21 cellular contexts compared by ENCODE assay signal in the genomic region with DNA sequence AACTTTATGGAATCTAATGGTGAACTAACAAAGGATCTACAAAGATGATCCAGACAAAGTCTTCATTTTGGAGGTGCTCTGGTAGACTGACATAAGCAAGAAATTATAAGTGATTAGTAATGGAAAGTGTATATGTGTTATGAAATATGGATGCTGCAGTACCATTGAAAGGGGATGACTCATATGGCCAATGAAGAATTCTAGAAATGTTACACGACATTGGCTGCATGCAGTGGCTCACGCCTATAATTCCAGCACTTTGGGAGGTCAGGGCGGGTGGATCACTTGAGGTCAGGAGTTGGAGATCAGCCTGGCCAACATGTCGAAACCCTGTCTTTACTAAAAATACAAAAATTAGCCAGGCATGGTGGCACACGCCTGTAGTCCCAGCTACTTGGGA. TPM values are rescaled to one million over a fixed set of nuclear protein-coding genes. Genes with fewer than 3 reads are reported as not detected.
"Had no signal": no experiment of that assay in that cellular context is flagged by ENCODE, and none has a peak within 500 bp of the region (broad histone marks: within the 10 kb centered on the region; RNA-seq: fewer than 3 reads in every experiment).

No MANE protein-coding gene starts in this region.

- H3K4me1 ChIP-seq: thyroid gland had no signal

- H3K4me1 Mint-ChIP-seq: activated naive CD8-positive, alpha-beta T cell treated with anti-CD3 and anti-CD28 coated beads, Interleukin-2, amount 50 U/mL, for 24 hours; activated T-helper 17 cell treated with anti-CD3 and anti-CD28 coated beads, Interleukin-2, amount 50 U/mL, for 72 hours; stimulated activated naive B cell treated with anti-CD40 and anti-IgM and Interleukin-4, amounts not matched to agents 10 μg/mL and 1 μg/mL and 100 μg/mL, for 72 hours had no signal

- H3K36me3 ChIP-seq: thyroid gland had no signal

- H3K27ac Mint-ChIP-seq: activated naive CD8-positive, alpha-beta T cell treated with anti-CD3 and anti-CD28 coated beads, Interleukin-2, amount 50 U/mL, for 24 hours; activated T-helper 17 cell treated with anti-CD3 and anti-CD28 coated beads, Interleukin-2, amount 50 U/mL, for 72 hours; natural killer cell treated with Interleukin-12 subunit alpha and Interleukin-12 subunit beta and Interleukin-15 and Interleukin-18, amount 100 ng/mL, for 72 hours; stimulated activated naive B cell treated with anti-CD40 and anti-IgM and Interleukin-4, amounts not matched to agents 10 μg/mL and 1 μg/mL and 100 μg/mL, for 72 hours had no signal

- H3K27me3 ChIP-seq: thyroid gland had no signal

- FAIRE-seq: astrocyte, colon, urothelium cell line had no signal

- H3K9me3 ChIP-seq: thyroid gland had no signal

- H3K27ac ChIP-seq: skin epidermis, thyroid gland had no signal

- DNase-seq: activated CD4-positive, alpha-beta T cell treated with anti-CD3 and anti-CD28 coated beads, Interleukin-2, amount 50 U/mL, for 1 hour; activated naive CD4-positive, alpha-beta T cell treated with Interleukin-2 at 50 U/mL for 16 hours; activated naive CD8-positive, alpha-beta T cell treated with anti-CD3 and anti-CD28 coated beads, Interleukin-2, amount 50 U/mL, for 24 hours; activated T-cell treated with anti-CD3 and anti-CD28 coated beads for 4 hours; foreskin melanocyte; kidney glomerular epithelial cell; mesendoderm; posterior cingulate gyrus; stimulated activated CD4-positive, alpha-beta T cell treated with anti-CD3 and anti-CD28 coated beads, Interleukin-15, amount 100 ng/mL, for 24 hours; stimulated activated CD4-positive, alpha-beta T cell treated with anti-CD3 and anti-CD28 coated beads, Interleukin-4, amount 100 ng/mL, for 1 hour; stimulated activated naive B cell treated with anti-CD40 and anti-IgM and Interleukin-4, amounts not matched to agents 10 μg/mL and 1 μg/mL and 100 μg/mL, for 72 hours; T1000; thyroid gland had no signal

- ATAC-seq: activated CD4-positive, CD25-positive, alpha-beta regulatory T cell treated with anti-CD3 and anti-CD28 coated beads, Interleukin-2, amount 50 U/mL, for 24 hours; activated naive CD8-positive, alpha-beta T cell treated with anti-CD3 and anti-CD28 coated beads, Interleukin-2, amount 50 U/mL, for 24 hours; activated T-helper 17 cell treated with anti-CD3 and anti-CD28 coated beads, Interleukin-2, amount 50 U/mL, for 72 hours; natural killer cell treated with Interleukin-12 subunit alpha and Interleukin-12 subunit beta and Interleukin-15 and Interleukin-18, amount 100 ng/mL, for 72 hours; stimulated activated naive B cell treated with anti-CD40 and anti-IgM and Interleukin-4, amounts not matched to agents 10 μg/mL and 1 μg/mL and 100 μg/mL, for 72 hours had no signal

- H3K9me3 Mint-ChIP-seq: activated naive CD8-positive, alpha-beta T cell treated with anti-CD3 and anti-CD28 coated beads, Interleukin-2, amount 50 U/mL, for 24 hours; activated T-helper 17 cell treated with anti-CD3 and anti-CD28 coated beads, Interleukin-2, amount 50 U/mL, for 72 hours; natural killer cell treated with Interleukin-12 subunit alpha and Interleukin-12 subunit beta and Interleukin-15 and Interleukin-18, amount 100 ng/mL, for 72 hours; stimulated activated naive B cell treated with anti-CD40 and anti-IgM and Interleukin-4, amounts not matched to agents 10 μg/mL and 1 μg/mL and 100 μg/mL, for 72 hours had no signal

- H3K4me3 ChIP-seq: skin epidermis, thyroid gland had no signal

- H3K4me3 Mint-ChIP-seq: activated naive CD8-positive, alpha-beta T cell treated with anti-CD3 and anti-CD28 coated beads, Interleukin-2, amount 50 U/mL, for 24 hours; activated T-helper 17 cell treated with anti-CD3 and anti-CD28 coated beads, Interleukin-2, amount 50 U/mL, for 72 hours; natural killer cell treated with Interleukin-12 subunit alpha and Interleukin-12 subunit beta and Interleukin-15 and Interleukin-18, amount 100 ng/mL, for 72 hours; stimulated activated naive B cell treated with anti-CD40 and anti-IgM and Interleukin-4, amounts not matched to agents 10 μg/mL and 1 μg/mL and 100 μg/mL, for 72 hours had no signal

- H3K36me3 Mint-ChIP-seq: natural killer cell treated with Interleukin-12 subunit alpha and Interleukin-12 subunit beta and Interleukin-15 and Interleukin-18, amount 100 ng/mL, for 72 hours; stimulated activated naive B cell treated with anti-CD40 and anti-IgM and Interleukin-4, amounts not matched to agents 10 μg/mL and 1 μg/mL and 100 μg/mL, for 72 hours had no signal

RNA-seq across cellular contexts. Expression of a gene that starts 23.5 kb away (rescaled TPM):
- total RNA-seq: activated T-helper 17 cell treated with anti-CD3 and anti-CD28 coated beads, Interleukin-2, amount 50 U/mL, for 72 hours; cardiac septum had no signal
